Comparison of ENCODE assay signal across 8 cellular contexts in the genomic region with DNA sequence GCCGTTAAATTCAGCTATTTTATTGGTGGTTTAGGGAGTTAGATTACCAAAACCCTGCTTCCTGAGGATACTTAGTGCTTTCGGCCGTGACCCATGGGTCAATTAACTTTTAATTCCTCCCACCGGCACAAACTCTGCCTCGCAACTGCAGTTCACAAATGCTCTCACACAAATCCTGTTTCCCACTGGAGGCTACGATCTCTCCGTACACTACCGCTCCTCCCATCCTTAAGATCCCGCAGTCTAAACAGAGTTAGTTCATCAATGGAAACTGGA. TPM values are rescaled to one million over a fixed set of nuclear protein-coding genes. Genes with fewer than 3 reads are reported as not detected.
DNase-seq lines count a peak whose midpoint lies in the region; ATAC-seq lines count a peak whose summit lies in the region.

No MANE protein-coding gene starts in this region.

- peaks cover 16% of the 10 kb centered on the region for H3K36me3 ChIP-seq in SJSA1
- peaks cover 2 to 10% (median 10%) of the 10 kb centered on the region in 3 donors for H3K36me3 ChIP-seq in skeletal muscle tissue (ENCODE audit: control insufficient read depth in 3 of 3, insufficient read depth in 3 of 3, low read length in 3 of 3)

- intact Hi-C loops in right cardiac atrium (cut with DNase I), result no loop called here

- peak overlapping the region; percentile 94 for H3K4me3 ChIP-seq in GM08714 (ENCODE audit: low read length)
- peak overlapping the region; percentile 92 for H3K4me3 ChIP-seq in SJSA1
- H3K4me3 ChIP-seq in right cardiac atrium (ENCODE audit: low read length), result peak overlapping the region; percentile 71
- H3K4me3 ChIP-seq in skeletal muscle tissue (ENCODE audit: low read length in 3 of 3), result peak overlapping the region; percentile 79 to 99 (median 94)

- peaks cover 36% of the 10 kb centered on the region for H3K4me1 ChIP-seq in SJSA1 (replicated peaks)
- peaks cover 17% of the 10 kb centered on the region for H3K4me1 ChIP-seq in right cardiac atrium (ENCODE audit: control insufficient read depth, insufficient read depth, low read length)
- H3K4me1 ChIP-seq in skeletal muscle tissue (ENCODE audit: control insufficient read depth in 3 of 3, insufficient read depth in 3 of 3, low read length in 3 of 3), result peaks cover 33 to 45% (median 37%) of the 10 kb centered on the region in 3 donors

- H3K27me3 ChIP-seq in SJSA1 (replicated peaks) (no peaks in the 10 kb centered on the region), right cardiac atrium (ENCODE audit: control insufficient read depth, insufficient read depth) (no peaks in the 10 kb centered on the region), skeletal muscle tissue (ENCODE audit: control insufficient read depth in 3 of 3, insufficient read depth in 3 of 3, low read length in 3 of 3) (no peaks in the 10 kb centered on the region)

- H3K9me3 ChIP-seq in SJSA1 (replicated peaks) (no peaks in the 10 kb centered on the region), right cardiac atrium (ENCODE audit: control insufficient read depth, low read length) (no peaks in the 10 kb centered on the region), skeletal muscle tissue (ENCODE audit: control insufficient read depth in 3 of 3, low read length in 3 of 3) (no peaks in the 10 kb centered on the region)

- H3K27ac ChIP-seq in SJSA1, result peak overlapping the region; percentile 98
- H3K27ac ChIP-seq in right cardiac atrium (ENCODE audit: low read length), result peak overlapping the region; percentile 99
- peak overlapping the region; percentile 99 for H3K27ac ChIP-seq in skeletal muscle tissue (ENCODE audit: low read depth, low read length)

- WGBS in right cardiac atrium, result under 1% methylated on average over 9 of the region's 9 CpGs

- DNase-seq in SJSA1 (ENCODE audit: low read depth in 1 of 2, low spot score in 2 of 2) (no peak), right cardiac atrium (no peak), SW480 (ENCODE audit: low spot score) (no peak)
- no peak for DNase-seq in activated T-cell treated with anti-CD3 and anti-CD28 coated beads, Interleukin-2, amount 50 U/mL, for 1 hour

- ATAC-seq in right cardiac atrium, result no peak
- no peak for ATAC-seq in HG03196 (IDR thresholded peaks at IDR 0.05; ENCODE audit: unreplicated experiment)
- ATAC-seq in HG02759 (IDR thresholded peaks at IDR 0.05; ENCODE audit: unreplicated experiment), result no peak

- peak overlapping the region; percentile 82 to 99 (median 97) for H3K9ac ChIP-seq in skeletal muscle tissue (ENCODE audit: low read depth in 1 of 3, low read length in 3 of 3)

RNA-seq across cellular contexts. Expression of gene NAIF1, which starts 0.4 kb away (rescaled TPM):
- total RNA-seq in SJSA1 (2014; rRNA removed; shearing (Covaris generic)), result 12.4 and 30.0 TPM in 2 replicates
- 1 to 10 TPM; 6.1 to 8.7 (median 6.4) TPM for total RNA-seq in right cardiac atrium
- polyA plus RNA-seq in right cardiac atrium, result 5.0 TPM
- total RNA-seq in skeletal muscle tissue, result 8.9 TPM

RNA-seq across cellular contexts. Expression of gene SLC25A25, which starts 0.5 kb away (rescaled TPM):
- 28.7 and 30.8 TPM in 2 replicates for total RNA-seq in SJSA1 (2014; rRNA removed; shearing (Covaris generic))
- total RNA-seq in right cardiac atrium, result 10 to 100 TPM in 1 of 4 donors, 1 to 10 TPM in 3; 6.3 to 16.1 (median 7.0) TPM
- polyA plus RNA-seq in right cardiac atrium, result 5.8 TPM
- total RNA-seq in skeletal muscle tissue, result 13.0 TPM

RNA-seq across cellular contexts. Expression of gene PTGES2, which starts 60.0 kb away (rescaled TPM):
- 37.9 and 41.4 TPM in 2 replicates for total RNA-seq in SJSA1 (2014; rRNA removed; shearing (Covaris generic))
- total RNA-seq in right cardiac atrium, result 100 to 1,000 TPM; 122 to 128 (median 126) TPM
- 162 TPM for polyA plus RNA-seq in right cardiac atrium
- total RNA-seq in skeletal muscle tissue, result 47.5 TPM
